8 cellular contexts compared by ENCODE assay signal in genomic region chr1:205528887-205529825, GRCh38. TPM values are rescaled to one million over a fixed set of nuclear protein-coding genes. Genes with fewer than 3 reads are reported as not detected.
DNase-seq lines count a peak whose midpoint lies in the region.

No MANE protein-coding gene starts in this region.

- H3K36me3 Mint-ChIP-seq in activated CD4-positive, alpha-beta memory T cell treated with anti-CD3 and anti-CD28 coated beads, Interleukin-2, amount 10 ng/mL, durations not matched to agents 7 days and 5 days (ENCODE audit: low read depth), result no peaks in the 10 kb centered on the region

- H3K4me3 ChIP-seq in HAP-1 (peak overlapping the region; percentile 22), duodenal mucosa (ENCODE audit: low read depth in 1 of 2, low read length in 2 of 2) (peak overlapping the region; percentile 43 to 57)

- H3K36me3 ChIP-seq in HAP-1 (replicated peaks), result no peaks in the 10 kb centered on the region
- H3K36me3 ChIP-seq in duodenal mucosa (ENCODE audit: control insufficient read depth in 1 of 2, insufficient read depth in 2 of 2, low read length in 2 of 2), result peaks cover 14 to 47% of the 10 kb centered on the region in 2 donors

- H3K27me3 ChIP-seq in HAP-1 (ENCODE audit: low read depth) (no peaks in the 10 kb centered on the region), duodenal mucosa (ENCODE audit: control insufficient read depth in 1 of 2, insufficient read depth in 2 of 2, low read length in 2 of 2) (no peaks in the 10 kb centered on the region)

- POLR2A ChIA-PET in activated CD4-positive, alpha-beta memory T cell treated with anti-CD3 and anti-CD28 coated beads, Interleukin-2, amount 10 ng/mL, durations not matched to agents 7 days and 5 days (lab: Charles Lee), result interaction anchor here (1.2 to 1.7 kb wide), 3 partner anchors 15 to 103 kb away, joined by 3 to 8 read pairs (median 5); partner anchors contain the start of gene ELK4

- no peak overlapping the region for H3K27ac Mint-ChIP-seq in activated CD4-positive, alpha-beta memory T cell treated with anti-CD3 and anti-CD28 coated beads, Interleukin-2, amount 10 ng/mL, durations not matched to agents 7 days and 5 days

- peak; percentile 33 for DNase-seq in CMK (ENCODE audit: low read depth)
- DNase-seq in HAP-1 (ENCODE audit: low spot score in 2 of 2), result peak; percentile 70 to 95
- peak; percentile 12 to 75 for DNase-seq in NCI-H526 (lab: John Stamatoyannopoulos, UW)
- DNase-seq in activated CD4-positive, alpha-beta memory T cell treated with anti-CD3 and anti-CD28 coated beads, Interleukin-2, amount 10 ng/mL, durations not matched to agents 7 days and 5 days, result peak; percentile 81
- peak; percentile 88 for DNase-seq in medulla oblongata (ENCODE audit: extremely low spot score)
- peak; percentile 66 for DNase-seq in stimulated activated CD8-positive, alpha-beta memory T cell treated with anti-CD3 and anti-CD28 coated beads, Interleukin-12 subunit alpha, Interleukin-12 subunit beta, amount 100 ng/mL, for 4 hours (ENCODE audit: low read depth)
- DNase-seq in OCI-M2 (lab: John Stamatoyannopoulos, UW; ENCODE audit: unreplicated experiment), result no peak

- H3K9ac ChIP-seq in duodenal mucosa (ENCODE audit: low read depth in 1 of 2, low read length in 2 of 2), result no peak overlapping the region

- in situ Hi-C loops in HAP-1 (cut with MboI; ENCODE audit: low sequenced_read_pairs), result loop anchor here (10.0 kb wide), 1 partner anchor 254 kb away; no protein-coding TSS in a partner anchor

- no peaks in the 10 kb centered on the region for H3K9me3 Mint-ChIP-seq in activated CD4-positive, alpha-beta memory T cell treated with anti-CD3 and anti-CD28 coated beads, Interleukin-2, amount 10 ng/mL, durations not matched to agents 7 days and 5 days

- no peak overlapping the region for H3K4me3 Mint-ChIP-seq in activated CD4-positive, alpha-beta memory T cell treated with anti-CD3 and anti-CD28 coated beads, Interleukin-2, amount 10 ng/mL, durations not matched to agents 7 days and 5 days

- peaks cover 4% of the 10 kb centered on the region for H3K4me1 Mint-ChIP-seq in activated CD4-positive, alpha-beta memory T cell treated with anti-CD3 and anti-CD28 coated beads, Interleukin-2, amount 10 ng/mL, durations not matched to agents 7 days and 5 days

- H3K27ac ChIP-seq in duodenal mucosa (ENCODE audit: low read depth, low read length), result no peak overlapping the region

- no peaks in the 10 kb centered on the region for H3K9me3 ChIP-seq in HAP-1
- no peaks in the 10 kb centered on the region for H3K9me3 ChIP-seq in duodenal mucosa (ENCODE audit: control insufficient read depth in 1 of 2, low read length in 2 of 2)

- CTCF ChIA-PET in activated CD4-positive, alpha-beta memory T cell treated with anti-CD3 and anti-CD28 coated beads, Interleukin-2, amount 10 ng/mL, durations not matched to agents 7 days and 5 days (lab: Charles Lee), result interaction anchor here (0.7 to 6.5 kb wide), 14 partner anchors 9 to 193 kb away, joined by 3 to 66 read pairs (median 4); partner anchors contain the start of gene ELK4

- H3K4me1 ChIP-seq in HAP-1 (peaks cover 12% of the 10 kb centered on the region), duodenal mucosa (ENCODE audit: control insufficient read depth in 1 of 2, insufficient read depth in 2 of 2, low read length in 2 of 2) (peaks cover 0 to under 1% of the 10 kb centered on the region in 2 donors)

- H3K27me3 Mint-ChIP-seq in activated CD4-positive, alpha-beta memory T cell treated with anti-CD3 and anti-CD28 coated beads, Interleukin-2, amount 10 ng/mL, durations not matched to agents 7 days and 5 days, result peaks cover 4% of the 10 kb centered on the region

RNA-seq across cellular contexts. Expression of gene CDK18, which starts 24.7 kb away (rescaled TPM):
- 1 to 10 TPM; 1.1 to 1.4 TPM for total RNA-seq in activated CD4-positive, alpha-beta memory T cell treated with anti-CD3 and anti-CD28 coated beads, Interleukin-2, amount 10 ng/mL, durations not matched to agents 7 days and 5 days
